In genomic region chr4:150280975-150281374, GRCh38 we compare ENCODE assay signal across 1 cellular context.
TF ChIP-seq lines count a peak whose summit lies in the region.

No MANE protein-coding gene starts in this region.

TF ChIP-seq in SK-N-SH treated with all-trans-retinoic acid at 6 μM for 48 hours, 23 proteins besides CTCF, POLR2A, EP300 and RAD21 (continued from another document):
- TF ChIP-seq, protein P1, sequence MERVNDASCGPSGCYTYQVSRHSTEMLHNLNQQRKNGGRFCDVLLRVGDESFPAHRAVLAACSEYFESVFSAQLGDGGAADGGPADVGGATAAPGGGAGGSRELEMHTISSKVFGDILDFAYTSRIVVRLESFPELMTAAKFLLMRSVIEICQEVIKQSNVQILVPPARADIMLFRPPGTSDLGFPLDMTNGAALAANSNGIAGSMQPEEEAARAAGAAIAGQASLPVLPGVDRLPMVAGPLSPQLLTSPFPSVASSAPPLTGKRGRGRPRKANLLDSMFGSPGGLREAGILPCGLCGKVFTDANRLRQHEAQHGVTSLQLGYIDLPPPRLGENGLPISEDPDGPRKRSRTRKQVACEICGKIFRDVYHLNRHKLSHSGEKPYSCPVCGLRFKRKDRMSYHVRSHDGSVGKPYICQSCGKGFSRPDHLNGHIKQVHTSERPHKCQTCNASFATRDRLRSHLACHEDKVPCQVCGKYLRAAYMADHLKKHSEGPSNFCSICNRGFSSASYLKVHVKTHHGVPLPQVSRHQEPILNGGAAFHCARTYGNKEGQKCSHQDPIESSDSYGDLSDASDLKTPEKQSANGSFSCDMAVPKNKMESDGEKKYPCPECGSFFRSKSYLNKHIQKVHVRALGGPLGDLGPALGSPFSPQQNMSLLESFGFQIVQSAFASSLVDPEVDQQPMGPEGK (CRISPR knock-in tag; IDR thresholded peaks at IDR 0.05; ENCODE audit: borderline replicate concordance), result no peak
- TF ChIP-seq SNAI2 (CRISPR knock-in tag; IDR thresholded peaks at IDR 0.05) (no peak), TCF4 (CRISPR knock-in tag; IDR thresholded peaks at IDR 0.05; ENCODE audit: borderline replicate concordance) (no peak), ZC3H10 (CRISPR knock-in tag; IDR thresholded peaks at IDR 0.05) (no peak), RARB (CRISPR knock-in tag; IDR thresholded peaks at IDR 0.05) (no peak), ZNF8 (CRISPR knock-in tag; IDR thresholded peaks at IDR 0.05) (no peak), CSDC2 (CRISPR knock-in tag; IDR thresholded peaks at IDR 0.05) (no peak), TOX (CRISPR knock-in tag; IDR thresholded peaks at IDR 0.05; ENCODE audit: borderline replicate concordance) (no peak), ISL1 (CRISPR knock-in tag; IDR thresholded peaks at IDR 0.05) (no peak), ARNTL (CRISPR knock-in tag; IDR thresholded peaks at IDR 0.05; ENCODE audit: borderline replicate concordance, low read depth) (no peak), POU6F1 (CRISPR knock-in tag; IDR thresholded peaks at IDR 0.05; ENCODE audit: borderline replicate concordance, low read depth) (no peak)
- TF ChIP-seq, protein P2, sequence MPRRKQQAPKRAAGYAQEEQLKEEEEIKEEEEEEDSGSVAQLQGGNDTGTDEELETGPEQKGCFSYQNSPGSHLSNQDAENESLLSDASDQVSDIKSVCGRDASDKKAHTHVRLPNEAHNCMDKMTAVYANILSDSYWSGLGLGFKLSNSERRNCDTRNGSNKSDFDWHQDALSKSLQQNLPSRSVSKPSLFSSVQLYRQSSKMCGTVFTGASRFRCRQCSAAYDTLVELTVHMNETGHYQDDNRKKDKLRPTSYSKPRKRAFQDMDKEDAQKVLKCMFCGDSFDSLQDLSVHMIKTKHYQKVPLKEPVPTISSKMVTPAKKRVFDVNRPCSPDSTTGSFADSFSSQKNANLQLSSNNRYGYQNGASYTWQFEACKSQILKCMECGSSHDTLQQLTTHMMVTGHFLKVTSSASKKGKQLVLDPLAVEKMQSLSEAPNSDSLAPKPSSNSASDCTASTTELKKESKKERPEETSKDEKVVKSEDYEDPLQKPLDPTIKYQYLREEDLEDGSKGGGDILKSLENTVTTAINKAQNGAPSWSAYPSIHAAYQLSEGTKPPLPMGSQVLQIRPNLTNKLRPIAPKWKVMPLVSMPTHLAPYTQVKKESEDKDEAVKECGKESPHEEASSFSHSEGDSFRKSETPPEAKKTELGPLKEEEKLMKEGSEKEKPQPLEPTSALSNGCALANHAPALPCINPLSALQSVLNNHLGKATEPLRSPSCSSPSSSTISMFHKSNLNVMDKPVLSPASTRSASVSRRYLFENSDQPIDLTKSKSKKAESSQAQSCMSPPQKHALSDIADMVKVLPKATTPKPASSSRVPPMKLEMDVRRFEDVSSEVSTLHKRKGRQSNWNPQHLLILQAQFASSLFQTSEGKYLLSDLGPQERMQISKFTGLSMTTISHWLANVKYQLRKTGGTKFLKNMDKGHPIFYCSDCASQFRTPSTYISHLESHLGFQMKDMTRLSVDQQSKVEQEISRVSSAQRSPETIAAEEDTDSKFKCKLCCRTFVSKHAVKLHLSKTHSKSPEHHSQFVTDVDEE (CRISPR knock-in tag; IDR thresholded peaks at IDR 0.05), result no peak
